In the genomic region with DNA sequence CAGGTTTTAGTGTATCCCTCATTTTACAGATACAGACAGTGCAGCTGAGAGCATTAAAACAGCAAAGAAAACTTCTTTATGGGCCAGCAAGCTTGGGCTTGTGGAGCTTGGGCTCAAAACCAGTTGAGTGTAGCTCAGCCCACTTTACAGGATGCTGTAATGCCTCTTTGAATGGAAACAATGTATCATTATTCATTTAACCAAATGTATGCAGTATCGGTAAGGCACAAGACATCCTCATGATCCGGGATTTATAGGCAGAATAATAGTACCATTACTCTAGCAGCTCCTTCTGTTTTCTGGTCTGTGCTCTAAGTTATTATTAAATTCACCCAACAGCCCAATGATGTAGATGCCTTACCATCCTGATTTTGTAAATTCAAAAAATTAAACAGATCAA, we compare ENCODE assay signal across 5 cellular contexts.
"Had no signal": no experiment of that assay in that cellular context is flagged by ENCODE, and none has a peak within 500 bp of the region (broad histone marks: within the 10 kb centered on the region; RNA-seq: fewer than 3 reads in every experiment).

No MANE protein-coding gene starts in this region.

- ATAC-seq: HepG2, K562 had no signal

- DNase-seq: IMR-90, KBM-7 had no signal

- H3K4me3 ChIP-seq: K562 had no signal

- H3K27ac ChIP-seq: HL-60 had no signal
